Comparison of ENCODE assay signal across 1 cellular context in the genomic region with DNA sequence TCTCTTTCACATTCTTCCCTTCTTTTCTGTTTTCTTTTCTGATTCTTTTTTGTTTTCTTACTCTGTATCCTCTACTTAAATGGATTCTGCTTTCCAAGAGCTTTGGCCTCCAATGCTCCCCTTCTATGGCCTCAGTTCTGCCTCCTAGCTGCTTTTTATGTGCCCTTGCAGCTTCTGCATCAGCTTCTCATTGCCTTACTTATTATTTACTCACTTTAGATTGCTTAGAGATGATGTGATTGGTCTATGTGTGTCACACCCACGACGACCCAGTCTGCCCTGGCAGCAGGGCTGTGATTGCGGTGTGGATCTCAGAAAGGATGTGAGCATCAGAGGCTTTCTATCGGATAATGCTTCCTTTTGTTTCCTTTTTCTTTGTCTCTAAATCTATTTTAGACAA.
TF ChIP-seq lines count a peak whose summit lies in the region.

No MANE protein-coding gene starts in this region.

TF ChIP-seq in HEK293, 187 proteins besides CTCF, POLR2A, EP300 and RAD21:
- TF ChIP-seq KLF10 (tag by site-specific recombination; IDR thresholded peaks at IDR 0.05) (peak; percentile 58; the same call in 1 of the 2 replicates), SCRT2 (tag by site-specific recombination; IDR thresholded peaks at IDR 0.05) (no peak)
TF ChIP-seq in HEK293: peak in this region for 1.
